27 cellular contexts compared by ENCODE assay signal in genomic region chr12:93091851-93092558, GRCh38.
DNase-seq lines count a peak whose midpoint lies in the region; ATAC-seq and TF ChIP-seq lines count a peak whose summit lies in the region.
"Had no signal": no experiment of that assay in that cellular context is flagged by ENCODE, and none has a peak within 500 bp of the region (broad histone marks: within the 10 kb centered on the region; RNA-seq: fewer than 3 reads in every experiment).

No MANE protein-coding gene starts in this region.

- no peak overlapping the region for H3K4me3 ChIP-seq in foreskin fibroblast (ENCODE audit: low read depth in 1 of 2, low read length in 2 of 2)
- H3K4me3 ChIP-seq: BLaER1 treated with 17β-estradiol and CSF1 and Interleukin-3, amounts not matched to agents 10 nM and 100 nM; cardiac muscle cell; coronary artery; right atrium auricular region; spleen had no signal

- no peak for TF ChIP-seq CTCF in foreskin fibroblast (IDR thresholded peaks at IDR 0.05; ENCODE audit: low read depth, low read length)

- DNase-seq in EH (ENCODE audit: low read depth) = peak; percentile 17
- peak; percentile 98 for DNase-seq in NCI-H1417 treated with DMSO at 0.1 percent for 48 hours (lab: John Stamatoyannopoulos, UW)
- peak; percentile 50 for DNase-seq in NCI-H82 treated with DMSO at 0.1 percent for 48 hours (lab: John Stamatoyannopoulos, UW; ENCODE audit: unreplicated experiment)
- DNase-seq in foreskin fibroblast = peak; percentile 48 to 64
- DNase-seq in amniotic stem cell (lab: John Stamatoyannopoulos, UW) = no peak
- DNase-seq in stimulated activated CD4-positive, alpha-beta T cell treated with anti-CD3 and anti-CD28 coated beads, Interleukin-4, amount 100 ng/mL, for 4 hours = no peak
- no peak for DNase-seq in NCI-H2196 (lab: John Stamatoyannopoulos, UW; ENCODE audit: unreplicated experiment)
- DNase-seq: activated CD4-positive, alpha-beta memory T cell treated with anti-CD3 and anti-CD28 coated beads for 36 hours; activated CD4-positive, CD25-positive, alpha-beta regulatory T cell treated with anti-CD3 and anti-CD28 coated beads, Interleukin-2, amount 50 U/mL, for 72 hours; activated CD8-positive, alpha-beta memory T cell treated with anti-CD3 and anti-CD28 coated beads, Interleukin-2, amount 50 U/mL, for 48 hours; activated naive CD4-positive, alpha-beta T cell treated with anti-CD3 and anti-CD28 coated beads, Interleukin-2, amount 50 U/mL, for 16 hours; aorta; Calu3; effector memory CD4-positive, alpha-beta T cell; foreskin keratinocyte; heart right ventricle; NCI-H1930; NCI-H524; RPMI8226; spleen had no signal

- ATAC-seq in HG02885 (IDR thresholded peaks at IDR 0.05; ENCODE audit: poor library complexity, unreplicated experiment) = no peak
- ATAC-seq: HCT116; stimulated activated effector memory CD8-positive, alpha-beta T cell treated with anti-CD3 and anti-CD28 coated beads, Interleukin-12 subunit alpha, Interleukin-12 subunit beta, amount 100 ng/mL, for 72 hours had no signal

Comparison
In these comparisons a context has a peak if more than half of its experiments do, and no peak if none do; other contexts are left out.
1. DNase-seq: peak in EH (single experiment), NCI-H1417 treated with DMSO at 0.1 percent for 48 hours (single experiment), NCI-H82 treated with DMSO at 0.1 percent for 48 hours (single experiment) and foreskin fibroblast (2 of 2); none in amniotic stem cell (single experiment), stimulated activated CD4-positive, alpha-beta T cell treated with anti-CD3 and anti-CD28 coated beads, Interleukin-4, amount 100 ng/mL, for 4 hours (0 of 2) and NCI-H2196 (single experiment).